ENCODE assay signal across 9 cellular contexts in genomic region chr9:76704601-76705204, GRCh38. TPM values are rescaled to one million over a fixed set of nuclear protein-coding genes. Genes with fewer than 3 reads are reported as not detected.
DNase-seq lines count a peak whose midpoint lies in the region; ATAC-seq and TF ChIP-seq lines count a peak whose summit lies in the region.
"Had no signal": no experiment of that assay in that cellular context is flagged by ENCODE, and none has a peak within 500 bp of the region (broad histone marks: within the 10 kb centered on the region; RNA-seq: fewer than 3 reads in every experiment).

No MANE protein-coding gene starts in this region.

- H3K9me3 ChIP-seq in neutrophil = no peaks in the 10 kb centered on the region
- H3K9me3 ChIP-seq in MG63 = no peaks in the 10 kb centered on the region

- peak in 2 of 3 donors; percentile 46 to 52 for ATAC-seq in natural killer cell
- ATAC-seq in natural killer cell treated with Interleukin-12 subunit alpha and Interleukin-12 subunit beta and Interleukin-15 and Interleukin-18, amount 100 ng/mL, for 72 hours = no peak
- ATAC-seq in GM18858 (IDR thresholded peaks at IDR 0.05; ENCODE audit: unreplicated experiment) = no peak

- H3K36me3 Mint-ChIP-seq in natural killer cell = no peaks in the 10 kb centered on the region
- no peaks in the 10 kb centered on the region for H3K36me3 Mint-ChIP-seq in natural killer cell treated with Interleukin-12 subunit alpha and Interleukin-12 subunit beta and Interleukin-15 and Interleukin-18, amount 100 ng/mL, for 72 hours

- H3K4me1 Mint-ChIP-seq in natural killer cell = peaks cover 5 to 9% of the 10 kb centered on the region in 2 donors
- peaks cover 3 to 9% of the 10 kb centered on the region in 2 donors for H3K4me1 Mint-ChIP-seq in natural killer cell treated with Interleukin-12 subunit alpha and Interleukin-12 subunit beta and Interleukin-15 and Interleukin-18, amount 100 ng/mL, for 72 hours (ENCODE audit: low read depth in 2 of 2)
- H3K4me1 Mint-ChIP-seq: central memory CD8-positive, alpha-beta T cell had no signal

- peaks cover 30% of the 10 kb centered on the region for H3K27me3 ChIP-seq in neutrophil
- no peaks in the 10 kb centered on the region for H3K27me3 ChIP-seq in MG63

- H3K27ac ChIP-seq in neutrophil = no peak overlapping the region

- no peak overlapping the region for H3K27ac Mint-ChIP-seq in natural killer cell
- no peak overlapping the region for H3K27ac Mint-ChIP-seq in natural killer cell treated with Interleukin-12 subunit alpha and Interleukin-12 subunit beta and Interleukin-15 and Interleukin-18, amount 100 ng/mL, for 72 hours

- H3K9me3 Mint-ChIP-seq in natural killer cell = no peaks in the 10 kb centered on the region
- H3K9me3 Mint-ChIP-seq in natural killer cell treated with Interleukin-12 subunit alpha and Interleukin-12 subunit beta and Interleukin-15 and Interleukin-18, amount 100 ng/mL, for 72 hours = no peaks in the 10 kb centered on the region
- H3K9me3 Mint-ChIP-seq: central memory CD8-positive, alpha-beta T cell had no signal

- H3K4me3 ChIP-seq in fibroblast of villous mesenchyme (ENCODE audit: low read depth, low read length) = no peak overlapping the region
- no peak overlapping the region for H3K4me3 ChIP-seq in neutrophil (ENCODE audit: low read depth in 1 of 2, low read length in 1 of 2)
- no peak overlapping the region for H3K4me3 ChIP-seq in MG63

- no peak overlapping the region for H3K4me3 Mint-ChIP-seq in natural killer cell
- no peak overlapping the region for H3K4me3 Mint-ChIP-seq in natural killer cell treated with Interleukin-12 subunit alpha and Interleukin-12 subunit beta and Interleukin-15 and Interleukin-18, amount 100 ng/mL, for 72 hours
- H3K4me3 Mint-ChIP-seq: central memory CD8-positive, alpha-beta T cell had no signal

- intact Hi-C loops in natural killer cell (cut with micrococcal nuclease) = loop anchor here (1.0 to 5.0 kb wide), 5 partner anchors 47 to 1437 kb away; partner anchors contain the start of gene RFK

- H3K4me1 ChIP-seq in neutrophil (ENCODE audit: control insufficient read depth in 1 of 2, insufficient read depth in 1 of 2, low read depth in 1 of 2, low read length in 1 of 2) = peaks cover 31 to 42% of the 10 kb centered on the region in 2 experiments

- H3K36me3 ChIP-seq in neutrophil (no peaks in the 10 kb centered on the region), MG63 (no peaks in the 10 kb centered on the region; the same call in 1 of the 2 replicates)

- DNase-seq in natural killer cell = no peak
- DNase-seq in natural killer cell treated with Interleukin-12 subunit alpha and Interleukin-12 subunit beta and Interleukin-15 and Interleukin-18, amount 100 ng/mL, for 72 hours (ENCODE audit: low spot score) = no peak
- DNase-seq in NCI-H1105 treated with DMSO at 0.1 percent for 48 hours (lab: John Stamatoyannopoulos, UW) = peak; percentile 78
- peak; percentile 74 for DNase-seq in SW480 (ENCODE audit: low spot score)
- DNase-seq in fibroblast of villous mesenchyme (ENCODE audit: low read depth) = peak; percentile 93
- no peak for DNase-seq in MG63

- TF ChIP-seq CTCF in natural killer cell (IDR thresholded peaks at IDR 0.05) (peak; percentile 89), fibroblast of villous mesenchyme (IDR thresholded peaks at IDR 0.05; ENCODE audit: insufficient read depth, low read depth, low read length) (peak; percentile 70), neutrophil (IDR thresholded peaks at IDR 0.05) (peak; percentile 65)

- peaks cover 26 to 44% of the 10 kb centered on the region in 2 donors for H3K27me3 Mint-ChIP-seq in natural killer cell (ENCODE audit: low read depth in 2 of 2)
- H3K27me3 Mint-ChIP-seq in natural killer cell treated with Interleukin-12 subunit alpha and Interleukin-12 subunit beta and Interleukin-15 and Interleukin-18, amount 100 ng/mL, for 72 hours = peaks cover 37 to 45% of the 10 kb centered on the region in 2 donors

RNA-seq across cellular contexts. Expression of gene PCA3, which starts 59.5 kb away (rescaled TPM):
- total RNA-seq in natural killer cell = under 1 TPM in 1 of 3 donors, not detected in 2; 0.36 TPM
- total RNA-seq in natural killer cell treated with Interleukin-12 subunit alpha and Interleukin-12 subunit beta and Interleukin-15 and Interleukin-18, amount 100 ng/mL, for 72 hours = not detected
- under 0.01 TPM in 1 of 2 replicates, not detected in the other for total RNA-seq in fibroblast of villous mesenchyme
- total RNA-seq in MG63 (2014; rRNA removed; shearing (Covaris generic); ENCODE audit: low replicate concordance) = not detected in 2 replicates

Comparison
In these comparisons a context has a peak if more than half of its experiments do, and no peak if none do; other contexts are left out.
1. ATAC-seq: peak in natural killer cell (2 of 3); none in natural killer cell treated with Interleukin-12 subunit alpha and Interleukin-12 subunit beta and Interleukin-15 and Interleukin-18, amount 100 ng/mL, for 72 hours (0 of 2) and GM18858 (single experiment).
2. DNase-seq: peak in NCI-H1105 treated with DMSO at 0.1 percent for 48 hours (single experiment), SW480 (single experiment) and fibroblast of villous mesenchyme (single experiment); none in natural killer cell (single experiment), natural killer cell treated with Interleukin-12 subunit alpha and Interleukin-12 subunit beta and Interleukin-15 and Interleukin-18, amount 100 ng/mL, for 72 hours (single experiment) and MG63 (single experiment).
3. Peak in every context shown above with its lines, with median percentiles within 50 percentile points of each other: CTCF ChIP-seq.